Comparison of ENCODE assay signal across 12 cellular contexts in the genomic region with DNA sequence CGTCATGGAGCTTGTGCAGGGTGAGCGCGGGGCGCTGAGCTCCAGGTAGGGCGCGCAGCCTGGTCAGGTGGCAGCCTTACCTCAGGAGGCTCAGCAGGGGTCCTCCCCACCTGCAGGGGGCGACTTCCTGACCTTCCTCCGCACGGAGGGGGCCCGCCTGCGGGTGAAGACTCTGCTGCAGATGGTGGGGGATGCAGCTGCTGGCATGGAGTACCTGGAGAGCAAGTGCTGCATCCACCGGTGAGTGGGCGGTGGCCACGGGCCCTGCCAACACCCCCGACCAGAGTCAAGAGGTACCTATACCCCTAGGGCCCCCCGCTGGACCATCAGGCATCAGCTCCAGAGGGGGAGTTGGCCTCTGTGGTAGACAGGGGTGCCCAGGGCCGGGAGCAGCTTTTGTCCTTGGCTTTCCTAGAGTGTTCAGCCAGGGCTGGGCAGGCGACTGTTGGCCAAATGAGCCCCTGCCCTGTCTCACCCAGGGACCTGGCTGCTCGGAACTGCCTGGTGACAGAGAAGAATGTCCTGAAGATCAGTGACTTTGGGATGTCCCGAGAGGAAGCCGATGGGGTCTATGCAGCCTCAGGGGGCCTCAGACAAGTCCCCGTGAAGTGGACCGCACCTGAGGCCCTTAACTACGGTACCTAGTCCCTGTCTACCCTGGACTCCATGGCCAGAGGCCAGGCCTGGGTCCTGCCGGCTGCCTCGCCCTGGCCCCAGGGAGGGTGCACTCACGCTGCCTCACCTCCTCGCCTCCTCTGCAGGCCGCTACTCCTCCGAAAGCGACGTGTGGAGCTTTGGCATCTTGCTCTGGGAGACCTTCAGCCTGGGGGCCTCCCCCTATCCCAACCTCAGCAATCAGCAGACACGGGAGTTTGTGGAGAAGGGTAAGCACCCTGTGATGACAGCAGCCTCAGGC. TPM values are rescaled to one million over a fixed set of nuclear protein-coding genes. Genes with fewer than 3 reads are reported as not detected.
DNase-seq lines count a peak whose midpoint lies in the region; ATAC-seq and TF ChIP-seq lines count a peak whose summit lies in the region.
"Had no signal": no experiment of that assay in that cellular context is flagged by ENCODE, and none has a peak within 500 bp of the region (broad histone marks: within the 10 kb centered on the region; RNA-seq: fewer than 3 reads in every experiment).

No MANE protein-coding gene starts in this region.

- no peak overlapping the region for H2AFZ ChIP-seq in OCI-LY1 (ENCODE audit: low read length)

- H3K4me3 Mint-ChIP-seq in activated CD4-positive, alpha-beta T cell treated with anti-CD3 and anti-CD28 coated beads for 36 hours: no peak overlapping the region
- H3K4me3 Mint-ChIP-seq in activated CD4-positive, alpha-beta T cell treated with anti-CD3 and anti-CD28 coated beads, Interleukin-2, amount 10 ng/mL, durations not matched to agents 7 days and 5 days: no peak overlapping the region
- no peak overlapping the region for H3K4me3 Mint-ChIP-seq in progenitor cell of endocrine pancreas (ENCODE audit: low read depth)
- no peak overlapping the region for H3K4me3 Mint-ChIP-seq in activated CD4-positive, alpha-beta memory T cell treated with anti-CD3 and anti-CD28 coated beads for 36 hours
- H3K4me3 Mint-ChIP-seq: memory B cell; T-helper 1 cell treated with Interleukin-12 subunit alpha and Interleukin-12 subunit beta and Interleukin-4 antibody, amounts not matched to agents 30 μg/mL and 1 μg/mL, for 36 hours had no signal

- peaks cover 19% of the 10 kb centered on the region for H3K4me1 ChIP-seq in OCI-LY1 (ENCODE audit: insufficient read depth, low read length, severe bottlenecking)
- H3K4me1 ChIP-seq: testis had no signal

- H3K27me3 Mint-ChIP-seq in activated CD4-positive, alpha-beta T cell treated with anti-CD3 and anti-CD28 coated beads for 36 hours: no peaks in the 10 kb centered on the region
- no peaks in the 10 kb centered on the region for H3K27me3 Mint-ChIP-seq in activated CD4-positive, alpha-beta T cell treated with anti-CD3 and anti-CD28 coated beads, Interleukin-2, amount 10 ng/mL, durations not matched to agents 7 days and 5 days
- H3K27me3 Mint-ChIP-seq in progenitor cell of endocrine pancreas: no peaks in the 10 kb centered on the region
- no peaks in the 10 kb centered on the region for H3K27me3 Mint-ChIP-seq in activated CD4-positive, alpha-beta memory T cell treated with anti-CD3 and anti-CD28 coated beads for 36 hours
- H3K27me3 Mint-ChIP-seq: memory B cell had no signal

- H3K27me3 ChIP-seq in OCI-LY1 (ENCODE audit: insufficient read depth, low read length): peaks cover 20% of the 10 kb centered on the region
- H3K27me3 ChIP-seq: testis had no signal

- H3K9me3 Mint-ChIP-seq in activated CD4-positive, alpha-beta T cell treated with anti-CD3 and anti-CD28 coated beads for 36 hours (ENCODE audit: low read depth): no peaks in the 10 kb centered on the region
- H3K9me3 Mint-ChIP-seq in activated CD4-positive, alpha-beta T cell treated with anti-CD3 and anti-CD28 coated beads, Interleukin-2, amount 10 ng/mL, durations not matched to agents 7 days and 5 days: no peaks in the 10 kb centered on the region
- no peaks in the 10 kb centered on the region for H3K9me3 Mint-ChIP-seq in progenitor cell of endocrine pancreas (ENCODE audit: low read depth)
- H3K9me3 Mint-ChIP-seq in activated CD4-positive, alpha-beta memory T cell treated with anti-CD3 and anti-CD28 coated beads for 36 hours: no peaks in the 10 kb centered on the region
- H3K9me3 Mint-ChIP-seq: memory B cell; T-helper 1 cell treated with Interleukin-12 subunit alpha and Interleukin-12 subunit beta and Interleukin-4 antibody, amounts not matched to agents 30 μg/mL and 1 μg/mL, for 36 hours had no signal

- peak; percentile 74 for TF ChIP-seq CTCF in OCI-LY1 (IDR thresholded peaks at IDR 0.05; ENCODE audit: low read length)
- peak; percentile 17 for TF ChIP-seq CTCF in progenitor cell of endocrine pancreas (IDR thresholded peaks at IDR 0.05; ENCODE audit: unreplicated experiment)

- H3K9me3 ChIP-seq in OCI-LY1 (ENCODE audit: low read length): no peaks in the 10 kb centered on the region
- H3K9me3 ChIP-seq: testis had no signal

- H3K27ac ChIP-seq in OCI-LY1 (ENCODE audit: low read depth, low read length, poor library complexity, severe bottlenecking): no peak overlapping the region
- H3K27ac ChIP-seq: testis had no signal

- H3K79me2 ChIP-seq in OCI-LY1 (ENCODE audit: insufficient read depth, low read length): no peaks in the 10 kb centered on the region

- POLR2A ChIA-PET in activated CD4-positive, alpha-beta T cell treated with anti-CD3 and anti-CD28 coated beads for 36 hours (lab: Charles Lee): interaction anchor here (0.6 kb wide), 1 partner anchor 11 kb away, joined by 3 read pairs; no protein-coding TSS in a partner anchor
- POLR2A ChIA-PET in activated CD4-positive, alpha-beta T cell treated with anti-CD3 and anti-CD28 coated beads, Interleukin-2, amount 10 ng/mL, durations not matched to agents 7 days and 5 days (lab: Charles Lee): no interaction called here
- POLR2A ChIA-PET in activated CD4-positive, alpha-beta memory T cell treated with anti-CD3 and anti-CD28 coated beads for 36 hours (lab: Charles Lee): no interaction called here

- peak; percentile 37 for ATAC-seq in activated CD4-positive, alpha-beta T cell treated with anti-CD3 and anti-CD28 coated beads for 36 hours

- H4K20me1 ChIP-seq in OCI-LY1 (ENCODE audit: insufficient read depth, low read length): no peaks in the 10 kb centered on the region

- no peaks in the 10 kb centered on the region for H3K36me3 ChIP-seq in OCI-LY1 (ENCODE audit: insufficient read depth, low read length)

- no peaks in the 10 kb centered on the region for H3K4me1 Mint-ChIP-seq in activated CD4-positive, alpha-beta T cell treated with anti-CD3 and anti-CD28 coated beads for 36 hours
- peaks cover 2% of the 10 kb centered on the region for H3K4me1 Mint-ChIP-seq in activated CD4-positive, alpha-beta T cell treated with anti-CD3 and anti-CD28 coated beads, Interleukin-2, amount 10 ng/mL, durations not matched to agents 7 days and 5 days
- no peaks in the 10 kb centered on the region for H3K4me1 Mint-ChIP-seq in progenitor cell of endocrine pancreas (ENCODE audit: low read depth)
- no peaks in the 10 kb centered on the region for H3K4me1 Mint-ChIP-seq in activated CD4-positive, alpha-beta memory T cell treated with anti-CD3 and anti-CD28 coated beads for 36 hours (ENCODE audit: low read depth)

- no peak overlapping the region for H3K27ac Mint-ChIP-seq in activated CD4-positive, alpha-beta T cell treated with anti-CD3 and anti-CD28 coated beads for 36 hours
- H3K27ac Mint-ChIP-seq in activated CD4-positive, alpha-beta T cell treated with anti-CD3 and anti-CD28 coated beads, Interleukin-2, amount 10 ng/mL, durations not matched to agents 7 days and 5 days: no peak overlapping the region
- H3K27ac Mint-ChIP-seq in progenitor cell of endocrine pancreas: no peak overlapping the region
- no peak overlapping the region for H3K27ac Mint-ChIP-seq in activated CD4-positive, alpha-beta memory T cell treated with anti-CD3 and anti-CD28 coated beads for 36 hours
- H3K27ac Mint-ChIP-seq: memory B cell; T-helper 1 cell treated with Interleukin-12 subunit alpha and Interleukin-12 subunit beta and Interleukin-4 antibody, amounts not matched to agents 30 μg/mL and 1 μg/mL, for 36 hours had no signal

- peak; percentile 38 for DNase-seq in activated CD4-positive, alpha-beta T cell treated with anti-CD3 and anti-CD28 coated beads for 36 hours
- DNase-seq in activated CD4-positive, alpha-beta T cell treated with anti-CD3 and anti-CD28 coated beads, Interleukin-2, amount 10 ng/mL, durations not matched to agents 7 days and 5 days: no peak
- DNase-seq in progenitor cell of endocrine pancreas (ENCODE audit: low spot score, unreplicated experiment): no peak
- DNase-seq in activated CD4-positive, alpha-beta memory T cell treated with anti-CD3 and anti-CD28 coated beads for 36 hours: no peak
- DNase-seq in MV-4-11 (lab: John Stamatoyannopoulos, UW): no peak
- DNase-seq: ACHN, hippocampal formation, NCI-H510A, testis had no signal

- CTCF ChIA-PET in activated CD4-positive, alpha-beta T cell treated with anti-CD3 and anti-CD28 coated beads for 36 hours (lab: Charles Lee): interaction anchor here (0.8 to 2.7 kb wide), 3 partner anchors 10 to 41 kb away, joined by 5 to 8 read pairs (median 5); a partner anchor contains a TSS
- CTCF ChIA-PET in activated CD4-positive, alpha-beta T cell treated with anti-CD3 and anti-CD28 coated beads, Interleukin-2, amount 10 ng/mL, durations not matched to agents 7 days and 5 days (lab: Charles Lee): interaction anchor here (0.9 to 3.4 kb wide), 3 partner anchors 7 to 246 kb away, joined by 4 to 22 read pairs (median 5); a partner anchor contains a TSS
- CTCF ChIA-PET in activated CD4-positive, alpha-beta memory T cell treated with anti-CD3 and anti-CD28 coated beads for 36 hours (lab: Charles Lee): interaction anchor here (0.7 to 1.5 kb wide), 5 partner anchors 9 to 41 kb away, joined by 3 to 4 read pairs (median 3); a partner anchor contains a TSS

- intact Hi-C loops in activated CD4-positive, alpha-beta T cell treated with anti-CD3 and anti-CD28 coated beads for 36 hours (cut with DNase I, micrococcal nuclease): loop anchor here in 1 of 2 experiments (2.0 kb wide), 1 partner anchor 253 kb away; no protein-coding TSS in a partner anchor
- intact Hi-C loops in activated CD4-positive, alpha-beta memory T cell treated with anti-CD3 and anti-CD28 coated beads for 36 hours (cut with micrococcal nuclease): no loop called here

- peak overlapping the region; percentile 56 for H3K4me3 ChIP-seq in OCI-LY1 (ENCODE audit: low read depth, low read length, poor library complexity, severe bottlenecking)
- H3K4me3 ChIP-seq: testis had no signal

- peak overlapping the region; percentile 27; the same call in 1 of the 2 replicates for H3K9ac ChIP-seq in OCI-LY1 (ENCODE audit: low read length)

- peak overlapping the region; percentile 40 for H3K4me2 ChIP-seq in OCI-LY1 (ENCODE audit: low read length)

- peaks cover 3% of the 10 kb centered on the region for H3K36me3 Mint-ChIP-seq in activated CD4-positive, alpha-beta T cell treated with anti-CD3 and anti-CD28 coated beads for 36 hours (ENCODE audit: low read depth)
- H3K36me3 Mint-ChIP-seq in activated CD4-positive, alpha-beta T cell treated with anti-CD3 and anti-CD28 coated beads, Interleukin-2, amount 10 ng/mL, durations not matched to agents 7 days and 5 days (ENCODE audit: low read depth): peaks cover 6% of the 10 kb centered on the region
- peaks cover 5% of the 10 kb centered on the region for H3K36me3 Mint-ChIP-seq in progenitor cell of endocrine pancreas (ENCODE audit: insufficient read depth)
- H3K36me3 Mint-ChIP-seq in activated CD4-positive, alpha-beta memory T cell treated with anti-CD3 and anti-CD28 coated beads for 36 hours: peaks cover 4% of the 10 kb centered on the region

- no peaks in the 10 kb centered on the region for H3K9me2 ChIP-seq in OCI-LY1 (ENCODE audit: low read depth, low read length)

- H3F3A ChIP-seq in OCI-LY1 (ENCODE audit: insufficient read depth, low read length): no peaks in the 10 kb centered on the region; the same call in 1 of the 2 replicates

RNA-seq across cellular contexts. Expression of a gene that starts 9.1 kb away (rescaled TPM):
- 10 to 100 TPM; 12.2 to 15.6 TPM for total RNA-seq in activated CD4-positive, alpha-beta T cell treated with anti-CD3 and anti-CD28 coated beads for 36 hours
- total RNA-seq in activated CD4-positive, alpha-beta T cell treated with anti-CD3 and anti-CD28 coated beads, Interleukin-2, amount 10 ng/mL, durations not matched to agents 7 days and 5 days: 10 to 100 TPM in 1 of 2 experiments, 1 to 10 TPM in 1; 8.6 to 10.7 TPM
- 13.8 and 16.2 TPM in 2 replicates for total RNA-seq in progenitor cell of endocrine pancreas
- 10 to 100 TPM; 18.0 to 21.1 TPM for total RNA-seq in activated CD4-positive, alpha-beta memory T cell treated with anti-CD3 and anti-CD28 coated beads for 36 hours

RNA-seq across cellular contexts. Expression of a gene that starts 9.7 kb away (rescaled TPM):
- total RNA-seq in activated CD4-positive, alpha-beta T cell treated with anti-CD3 and anti-CD28 coated beads for 36 hours: 100 to 1,000 TPM in 1 of 2 experiments, 10 to 100 TPM in 1; 76.6 to 104 TPM
- total RNA-seq in activated CD4-positive, alpha-beta T cell treated with anti-CD3 and anti-CD28 coated beads, Interleukin-2, amount 10 ng/mL, durations not matched to agents 7 days and 5 days: 10 to 100 TPM; 77.4 to 97.4 TPM
- 111 and 117 TPM in 2 replicates for total RNA-seq in progenitor cell of endocrine pancreas
- total RNA-seq in activated CD4-positive, alpha-beta memory T cell treated with anti-CD3 and anti-CD28 coated beads for 36 hours: 10 to 100 TPM; 98.1 to 99.2 TPM

RNA-seq across cellular contexts. Expression of a gene that starts 25.0 kb away (rescaled TPM):
- 100 to 1,000 TPM; 406 to 422 TPM for total RNA-seq in activated CD4-positive, alpha-beta T cell treated with anti-CD3 and anti-CD28 coated beads for 36 hours
- total RNA-seq in activated CD4-positive, alpha-beta T cell treated with anti-CD3 and anti-CD28 coated beads, Interleukin-2, amount 10 ng/mL, durations not matched to agents 7 days and 5 days: 100 to 1,000 TPM; 148 to 153 TPM
- total RNA-seq in progenitor cell of endocrine pancreas: 64.1 and 64.8 TPM in 2 replicates
- 100 to 1,000 TPM; 576 to 590 TPM for total RNA-seq in activated CD4-positive, alpha-beta memory T cell treated with anti-CD3 and anti-CD28 coated beads for 36 hours

RNA-seq across cellular contexts. Expression of a gene that starts 38.9 kb away (rescaled TPM):
- total RNA-seq in activated CD4-positive, alpha-beta T cell treated with anti-CD3 and anti-CD28 coated beads for 36 hours: 10 to 100 TPM; 34.2 to 41.2 TPM
- 10 to 100 TPM; 22.9 to 26.2 TPM for total RNA-seq in activated CD4-positive, alpha-beta T cell treated with anti-CD3 and anti-CD28 coated beads, Interleukin-2, amount 10 ng/mL, durations not matched to agents 7 days and 5 days
- total RNA-seq in progenitor cell of endocrine pancreas: 14.5 and 16.6 TPM in 2 replicates
- total RNA-seq in activated CD4-positive, alpha-beta memory T cell treated with anti-CD3 and anti-CD28 coated beads for 36 hours: 10 to 100 TPM; 45.0 to 45.8 TPM

RNA-seq across cellular contexts. Expression of a gene that starts 41.7 kb away (rescaled TPM):
- 10 to 100 TPM; 51.4 to 65.6 TPM for total RNA-seq in activated CD4-positive, alpha-beta T cell treated with anti-CD3 and anti-CD28 coated beads for 36 hours
- total RNA-seq in activated CD4-positive, alpha-beta T cell treated with anti-CD3 and anti-CD28 coated beads, Interleukin-2, amount 10 ng/mL, durations not matched to agents 7 days and 5 days: 10 to 100 TPM; 59.3 to 69.8 TPM
- 83.4 and 90.6 TPM in 2 replicates for total RNA-seq in progenitor cell of endocrine pancreas
- total RNA-seq in activated CD4-positive, alpha-beta memory T cell treated with anti-CD3 and anti-CD28 coated beads for 36 hours: 10 to 100 TPM; 71.1 to 74.3 TPM
